ENCODE assay signal across 11 cellular contexts in genomic region chr2:27977623-27978312, GRCh38.
DNase-seq lines count a peak whose midpoint lies in the region; ATAC-seq and TF ChIP-seq lines count a peak whose summit lies in the region.
"Had no signal": no experiment of that assay in that cellular context is flagged by ENCODE, and none has a peak within 500 bp of the region (broad histone marks: within the 10 kb centered on the region; RNA-seq: fewer than 3 reads in every experiment).

No MANE protein-coding gene starts in this region.

- H3K4me1 Mint-ChIP-seq in activated naive CD8-positive, alpha-beta T cell (ENCODE audit: low read depth): peaks cover 23% of the 10 kb centered on the region
- H3K4me1 Mint-ChIP-seq: neural crest cell had no signal

- H3K4me3 Mint-ChIP-seq in activated naive CD8-positive, alpha-beta T cell: no peak overlapping the region
- H3K4me3 Mint-ChIP-seq: neural crest cell; stimulated activated memory B cell treated with anti-CD40 and anti-IgM and Interleukin-4, amounts not matched to agents 10 μg/mL and 1 μg/mL and 100 μg/mL, for 72 hours had no signal

- DNase-seq in AG08395 (ENCODE audit: low spot score): peak; percentile 57
- DNase-seq in kidney tubule cell (ENCODE audit: low spot score): peak; percentile 93
- DNase-seq in GM19238 (ENCODE audit: insufficient read length, low spot score): no peak
- DNase-seq: NCI-H1436 treated with DMSO at 0.1 percent for 48 hours had no signal

- H3K27ac ChIP-seq in HEK293 (ENCODE audit: extremely low read depth, low read depth, low read length): no peak overlapping the region

- ATAC-seq in HG03025 (IDR thresholded peaks at IDR 0.05; ENCODE audit: low FRiP score, unreplicated experiment) (no peak), GM21447 (IDR thresholded peaks at IDR 0.05; ENCODE audit: unreplicated experiment) (no peak), HG03342 (IDR thresholded peaks at IDR 0.05; ENCODE audit: unreplicated experiment) (no peak)
- ATAC-seq: stimulated activated memory B cell treated with anti-CD40 and anti-IgM and Interleukin-4, amounts not matched to agents 10 μg/mL and 1 μg/mL and 100 μg/mL, for 72 hours had no signal

- CTCF ChIA-PET in HEK293 (lab: Yijun Ruan, JAX): interaction anchor here (0.6 kb wide), 1 partner anchor 9 kb away, joined by 3 read pairs; no protein-coding TSS in a partner anchor

- TF ChIP-seq CTCF in HEK293 (tag by site-specific recombination; IDR thresholded peaks at IDR 0.05): no peak

- H3K36me3 ChIP-seq in HEK293 (ENCODE audit: control insufficient read depth in 2 of 2, insufficient read depth in 1 of 2, low read length in 2 of 2): no peaks in the 10 kb centered on the region

- no peak overlapping the region for H3K4me3 ChIP-seq in HEK293 (ENCODE audit: low read depth, low read length)

- H3K36me3 Mint-ChIP-seq in activated naive CD8-positive, alpha-beta T cell: peaks cover 11% of the 10 kb centered on the region

- no peaks in the 10 kb centered on the region; the same call in 1 of the 2 replicates for H3K4me1 ChIP-seq in HEK293 (ENCODE audit: control insufficient read depth, insufficient read depth, low read length)

- H3K27ac Mint-ChIP-seq in activated naive CD8-positive, alpha-beta T cell: peak overlapping the region; percentile 67
- H3K27ac Mint-ChIP-seq: stimulated activated memory B cell treated with anti-CD40 and anti-IgM and Interleukin-4, amounts not matched to agents 10 μg/mL and 1 μg/mL and 100 μg/mL, for 72 hours had no signal

- H3K9me3 Mint-ChIP-seq in activated naive CD8-positive, alpha-beta T cell (ENCODE audit: low read depth): peaks cover 4% of the 10 kb centered on the region
- H3K9me3 Mint-ChIP-seq: neural crest cell had no signal

- POLR2A ChIA-PET in HEK293 (lab: Yijun Ruan, JAX): no interaction called here

- H3K27me3 Mint-ChIP-seq in activated naive CD8-positive, alpha-beta T cell: no peaks in the 10 kb centered on the region
- H3K27me3 Mint-ChIP-seq: stimulated activated memory B cell treated with anti-CD40 and anti-IgM and Interleukin-4, amounts not matched to agents 10 μg/mL and 1 μg/mL and 100 μg/mL, for 72 hours had no signal

- no peaks in the 10 kb centered on the region for H3K9me3 ChIP-seq in HEK293 (ENCODE audit: control insufficient read depth, insufficient read depth, low read depth, low read length)

TF ChIP-seq in HEK293, 187 proteins besides CTCF, POLR2A, EP300 and RAD21:
- TF ChIP-seq ZNF366 (tag by site-specific recombination; conservative IDR thresholded peaks at IDR 0.05) (0 out of 2 replicates have a peak, but pooled peaks have one; percentile 40), PRDM10 (tag by site-specific recombination; IDR thresholded peaks at IDR 0.05) (0 out of 2 replicates have a peak, but pooled peaks have one; percentile 24), PRDM6 (tag by site-specific recombination; IDR thresholded peaks at IDR 0.05) (0 out of 2 replicates have a peak, but pooled peaks have one; percentile 22), AEBP2 (tag by site-specific recombination; IDR thresholded peaks at IDR 0.05; ENCODE audit: borderline replicate concordance) (no peak), ZNF544 (tag by site-specific recombination; IDR thresholded peaks at IDR 0.05) (no peak), BCL11A (tag by site-specific recombination; IDR thresholded peaks at IDR 0.05; ENCODE audit: low read depth) (no peak), SP7 (tag by site-specific recombination; IDR thresholded peaks at IDR 0.05) (peak; percentile 93)
